Comparison of ENCODE assay signal across 26 cellular contexts in genomic region chr14:28983279-28983678, GRCh38.
"Had no signal": no experiment of that assay in that cellular context is flagged by ENCODE, and none has a peak within 500 bp of the region (broad histone marks: within the 10 kb centered on the region; RNA-seq: fewer than 3 reads in every experiment).

No MANE protein-coding gene starts in this region.

- H3K27me3 ChIP-seq: pancreas, spleen, suprapubic skin, tibial artery, upper lobe of right lung had no signal

- DNase-seq: hypothalamus; immature natural killer cell; kidney; left ventricle myocardium inferior; mesendoderm; naive thymus-derived CD4-positive, alpha-beta T cell; nucleus accumbens; pancreas; posterior cingulate gyrus; retina; right cardiac atrium; small intestine; spleen; stimulated activated CD4-positive, alpha-beta T cell treated with anti-CD3 and anti-CD28 coated beads, Interleukin-4, amount 100 ng/mL, for 24 hours; stimulated activated naive CD4-positive, alpha-beta T cell; tibial artery; trophoblast cell; upper lobe of right lung had no signal

- ATAC-seq: naive thymus-derived CD4-positive, alpha-beta T cell; pancreas; right cardiac atrium; sciatic nerve; stimulated activated effector memory CD8-positive, alpha-beta T cell treated with anti-CD3 and anti-CD28 coated beads, Interleukin-12 subunit alpha, Interleukin-12 subunit beta, amount 100 ng/mL, for 72 hours; upper lobe of right lung had no signal

- H3K9me3 ChIP-seq: pancreas, prostate gland, suprapubic skin, thoracic aorta, tibial artery, upper lobe of right lung had no signal

- H3K27ac ChIP-seq: left ventricle myocardium inferior, pancreas, prostate gland, spleen, suprapubic skin, thoracic aorta, tibial artery, upper lobe of right lung had no signal

- H3K36me3 ChIP-seq: left ventricle myocardium inferior, pancreas, prostate gland, spleen, suprapubic skin, thoracic aorta, tibial artery, upper lobe of right lung had no signal

- H3K4me1 ChIP-seq: left ventricle myocardium inferior, pancreas, prostate gland, spleen, suprapubic skin, tibial artery, upper lobe of right lung had no signal

- H3K4me3 ChIP-seq: left ventricle myocardium inferior, lung, pancreas, prostate gland, spleen, suprapubic skin, thoracic aorta, tibial artery, upper lobe of right lung had no signal

- FAIRE-seq: islet of Langerhans, kidney, pancreas, small intestine, urothelium cell line had no signal
